1 cellular context compared by ENCODE assay signal in the genomic region with DNA sequence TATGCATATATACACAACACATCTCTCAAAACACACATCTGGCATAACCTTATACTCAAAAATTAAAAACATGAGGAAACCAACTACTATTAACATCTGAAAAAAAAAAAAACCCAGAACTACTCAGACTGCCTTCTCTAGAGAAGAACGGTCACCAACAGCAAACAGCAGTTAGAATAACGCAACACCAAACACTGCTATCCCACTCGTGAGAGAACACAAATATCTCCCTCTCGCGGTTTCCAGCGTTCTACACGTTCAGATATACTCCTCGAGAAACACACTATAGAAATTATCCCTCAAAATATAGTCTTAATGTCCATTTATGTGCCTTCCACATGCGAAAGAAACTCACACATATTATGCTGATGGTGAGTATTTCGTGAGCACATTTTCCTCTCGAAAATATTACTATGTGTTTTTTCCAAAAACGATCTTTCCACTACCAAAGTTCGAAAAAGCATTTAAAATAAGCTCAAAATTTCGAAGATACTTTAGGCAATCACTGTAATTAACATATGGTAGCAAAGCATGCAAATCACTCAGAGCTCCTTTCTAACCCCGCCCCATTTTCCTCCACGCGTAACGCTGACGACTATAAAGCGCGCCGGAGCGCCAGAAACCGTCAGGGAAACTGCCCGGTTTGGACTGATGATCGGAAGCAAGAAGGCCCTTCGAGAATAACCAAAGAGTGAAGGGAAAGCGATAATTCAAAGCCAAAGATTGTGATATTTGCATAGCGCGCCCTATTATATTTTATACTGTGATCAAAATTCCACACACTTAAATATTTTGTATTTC.
TF ChIP-seq lines count a peak whose summit lies in the region.

No MANE protein-coding gene starts in this region.

TF ChIP-seq in HepG2, 621 proteins besides CTCF, POLR2A, EP300 and RAD21 (continued from another document and continues in another):
- 0 out of 2 replicates have a peak, but pooled peaks have one; percentile 41 for TF ChIP-seq ISX (CRISPR knock-in tag; conservative IDR thresholded peaks at IDR 0.05)
- peak; percentile 80 for TF ChIP-seq ZNF800 (CRISPR knock-in tag; IDR thresholded peaks at IDR 0.05)
- TF ChIP-seq, protein P1, sequence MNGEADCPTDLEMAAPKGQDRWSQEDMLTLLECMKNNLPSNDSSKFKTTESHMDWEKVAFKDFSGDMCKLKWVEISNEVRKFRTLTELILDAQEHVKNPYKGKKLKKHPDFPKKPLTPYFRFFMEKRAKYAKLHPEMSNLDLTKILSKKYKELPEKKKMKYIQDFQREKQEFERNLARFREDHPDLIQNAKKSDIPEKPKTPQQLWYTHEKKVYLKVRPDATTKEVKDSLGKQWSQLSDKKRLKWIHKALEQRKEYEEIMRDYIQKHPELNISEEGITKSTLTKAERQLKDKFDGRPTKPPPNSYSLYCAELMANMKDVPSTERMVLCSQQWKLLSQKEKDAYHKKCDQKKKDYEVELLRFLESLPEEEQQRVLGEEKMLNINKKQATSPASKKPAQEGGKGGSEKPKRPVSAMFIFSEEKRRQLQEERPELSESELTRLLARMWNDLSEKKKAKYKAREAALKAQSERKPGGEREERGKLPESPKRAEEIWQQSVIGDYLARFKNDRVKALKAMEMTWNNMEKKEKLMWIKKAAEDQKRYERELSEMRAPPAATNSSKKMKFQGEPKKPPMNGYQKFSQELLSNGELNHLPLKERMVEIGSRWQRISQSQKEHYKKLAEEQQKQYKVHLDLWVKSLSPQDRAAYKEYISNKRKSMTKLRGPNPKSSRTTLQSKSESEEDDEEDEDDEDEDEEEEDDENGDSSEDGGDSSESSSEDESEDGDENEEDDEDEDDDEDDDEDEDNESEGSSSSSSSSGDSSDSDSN (CRISPR knock-in tag; IDR thresholded peaks at IDR 0.05) = peak; percentile 56; the same call in 1 of the 2 replicates
- TF ChIP-seq ZNF713 (CRISPR knock-in tag; IDR thresholded peaks at IDR 0.05) = no peak
- TF ChIP-seq HOXA5 (CRISPR knock-in tag; IDR thresholded peaks at IDR 0.05) = peak; percentile 98
- TF ChIP-seq SMYD3 (CRISPR knock-in tag; IDR thresholded peaks at IDR 0.05) = peak; percentile 62; the same call in 1 of the 2 replicates
- TF ChIP-seq ZFP36L2 (CRISPR knock-in tag; IDR thresholded peaks at IDR 0.05) = peak; percentile 89; the same call in 1 of the 2 replicates
- TF ChIP-seq TMF1 (CRISPR knock-in tag; IDR thresholded peaks at IDR 0.05; ENCODE audit: low read depth) = peak; percentile 86; the same call in 1 of the 2 replicates
- TF ChIP-seq YY1 (IDR thresholded peaks at IDR 0.05; ENCODE audit: insufficient read depth, insufficient replicate concordance, low read depth, low read length) = peak; percentile 39
- peak; percentile 75; the same call in 1 of the 2 replicates for TF ChIP-seq SOX5 (CRISPR knock-in tag; IDR thresholded peaks at IDR 0.05; ENCODE audit: borderline replicate concordance)
- peak; percentile 88 for TF ChIP-seq NR2F2 (IDR thresholded peaks at IDR 0.05; ENCODE audit: borderline replicate concordance, low read depth)
- no peak for TF ChIP-seq ZNF720 (CRISPR knock-in tag; IDR thresholded peaks at IDR 0.05)
- peak; percentile 96 for TF ChIP-seq ZNF331 (CRISPR knock-in tag; IDR thresholded peaks at IDR 0.05)
- peak; percentile 3; the same call in 1 of the 2 replicates for TF ChIP-seq MEF2D (CRISPR knock-in tag; IDR thresholded peaks at IDR 0.05)
- TF ChIP-seq ZNF138 (CRISPR knock-in tag; IDR thresholded peaks at IDR 0.05; ENCODE audit: low read depth) = no peak
- TF ChIP-seq HCFC1 (IDR thresholded peaks at IDR 0.05; ENCODE audit: low read depth, low read length) = peak; percentile 57; the same call in 1 of the 2 replicates
- peak; percentile 60; the same call in 1 of the 2 replicates for TF ChIP-seq TFAP4 (IDR thresholded peaks at IDR 0.05; ENCODE audit: borderline replicate concordance, low read depth)
- TF ChIP-seq HMG20A (CRISPR knock-in tag; IDR thresholded peaks at IDR 0.05; ENCODE audit: borderline replicate concordance) = peak; percentile 79
- TF ChIP-seq, protein P2, sequence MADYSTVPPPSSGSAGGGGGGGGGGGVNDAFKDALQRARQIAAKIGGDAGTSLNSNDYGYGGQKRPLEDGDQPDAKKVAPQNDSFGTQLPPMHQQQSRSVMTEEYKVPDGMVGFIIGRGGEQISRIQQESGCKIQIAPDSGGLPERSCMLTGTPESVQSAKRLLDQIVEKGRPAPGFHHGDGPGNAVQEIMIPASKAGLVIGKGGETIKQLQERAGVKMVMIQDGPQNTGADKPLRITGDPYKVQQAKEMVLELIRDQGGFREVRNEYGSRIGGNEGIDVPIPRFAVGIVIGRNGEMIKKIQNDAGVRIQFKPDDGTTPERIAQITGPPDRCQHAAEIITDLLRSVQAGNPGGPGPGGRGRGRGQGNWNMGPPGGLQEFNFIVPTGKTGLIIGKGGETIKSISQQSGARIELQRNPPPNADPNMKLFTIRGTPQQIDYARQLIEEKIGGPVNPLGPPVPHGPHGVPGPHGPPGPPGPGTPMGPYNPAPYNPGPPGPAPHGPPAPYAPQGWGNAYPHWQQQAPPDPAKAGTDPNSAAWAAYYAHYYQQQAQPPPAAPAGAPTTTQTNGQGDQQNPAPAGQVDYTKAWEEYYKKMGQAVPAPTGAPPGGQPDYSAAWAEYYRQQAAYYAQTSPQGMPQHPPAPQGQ (CRISPR knock-in tag; IDR thresholded peaks at IDR 0.05; ENCODE audit: borderline replicate concordance) = peak; percentile 100
- TF ChIP-seq EHMT2 (IDR thresholded peaks at IDR 0.05; ENCODE audit: borderline replicate concordance, low read depth, low read length) = peak; percentile 43; the same call in 1 of the 2 replicates
- no peak for TF ChIP-seq ZNF572 (CRISPR knock-in tag; IDR thresholded peaks at IDR 0.05)
- TF ChIP-seq, protein P3, sequence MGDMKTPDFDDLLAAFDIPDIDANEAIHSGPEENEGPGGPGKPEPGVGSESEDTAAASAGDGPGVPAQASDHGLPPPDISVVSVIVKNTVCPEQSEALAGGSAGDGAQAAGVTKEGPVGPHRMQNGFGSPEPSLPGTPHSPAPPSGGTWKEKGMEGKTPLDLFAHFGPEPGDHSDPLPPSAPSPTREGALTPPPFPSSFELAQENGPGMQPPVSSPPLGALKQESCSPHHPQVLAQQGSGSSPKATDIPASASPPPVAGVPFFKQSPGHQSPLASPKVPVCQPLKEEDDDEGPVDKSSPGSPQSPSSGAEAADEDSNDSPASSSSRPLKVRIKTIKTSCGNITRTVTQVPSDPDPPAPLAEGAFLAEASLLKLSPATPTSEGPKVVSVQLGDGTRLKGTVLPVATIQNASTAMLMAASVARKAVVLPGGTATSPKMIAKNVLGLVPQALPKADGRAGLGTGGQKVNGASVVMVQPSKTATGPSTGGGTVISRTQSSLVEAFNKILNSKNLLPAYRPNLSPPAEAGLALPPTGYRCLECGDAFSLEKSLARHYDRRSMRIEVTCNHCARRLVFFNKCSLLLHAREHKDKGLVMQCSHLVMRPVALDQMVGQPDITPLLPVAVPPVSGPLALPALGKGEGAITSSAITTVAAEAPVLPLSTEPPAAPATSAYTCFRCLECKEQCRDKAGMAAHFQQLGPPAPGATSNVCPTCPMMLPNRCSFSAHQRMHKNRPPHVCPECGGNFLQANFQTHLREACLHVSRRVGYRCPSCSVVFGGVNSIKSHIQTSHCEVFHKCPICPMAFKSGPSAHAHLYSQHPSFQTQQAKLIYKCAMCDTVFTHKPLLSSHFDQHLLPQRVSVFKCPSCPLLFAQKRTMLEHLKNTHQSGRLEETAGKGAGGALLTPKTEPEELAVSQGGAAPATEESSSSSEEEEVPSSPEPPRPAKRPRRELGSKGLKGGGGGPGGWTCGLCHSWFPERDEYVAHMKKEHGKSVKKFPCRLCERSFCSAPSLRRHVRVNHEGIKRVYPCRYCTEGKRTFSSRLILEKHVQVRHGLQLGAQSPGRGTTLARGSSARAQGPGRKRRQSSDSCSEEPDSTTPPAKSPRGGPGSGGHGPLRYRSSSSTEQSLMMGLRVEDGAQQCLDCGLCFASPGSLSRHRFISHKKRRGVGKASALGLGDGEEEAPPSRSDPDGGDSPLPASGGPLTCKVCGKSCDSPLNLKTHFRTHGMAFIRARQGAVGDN (CRISPR knock-in tag; IDR thresholded peaks at IDR 0.05) = no peak; the same call in 1 of the 2 replicates
- no peak for TF ChIP-seq JUND (CRISPR knock-in tag; IDR thresholded peaks at IDR 0.05)
- TF ChIP-seq SALL1 (CRISPR knock-in tag; IDR thresholded peaks at IDR 0.05) = peak; percentile 44
- peak; percentile 67; the same call in 1 of the 2 replicates for TF ChIP-seq FOXO1 (CRISPR knock-in tag; IDR thresholded peaks at IDR 0.05)
- TF ChIP-seq ZNF780A (CRISPR knock-in tag; IDR thresholded peaks at IDR 0.05) = peak; percentile 97
- TF ChIP-seq ZNF292 (CRISPR knock-in tag; IDR thresholded peaks at IDR 0.05; ENCODE audit: borderline replicate concordance, low read depth) = no peak
- no peak for TF ChIP-seq CENPX (CRISPR knock-in tag; IDR thresholded peaks at IDR 0.05)
- peak; percentile 88 for TF ChIP-seq KMT2B (CRISPR knock-in tag; IDR thresholded peaks at IDR 0.05)
- TF ChIP-seq MTA1 (CRISPR knock-in tag; IDR thresholded peaks at IDR 0.05; ENCODE audit: borderline replicate concordance) = no peak
- peak; percentile 62; the same call in 1 of the 2 replicates for TF ChIP-seq ZFP37 (CRISPR knock-in tag; IDR thresholded peaks at IDR 0.05; ENCODE audit: borderline replicate concordance)
- TF ChIP-seq ZNF879 (CRISPR knock-in tag; IDR thresholded peaks at IDR 0.05) = peak; percentile 90; the same call in 1 of the 2 replicates
- TF ChIP-seq SSRP1 (CRISPR knock-in tag; IDR thresholded peaks at IDR 0.05) = peak; percentile 98
- TF ChIP-seq TCF7 (IDR thresholded peaks at IDR 0.05; ENCODE audit: low read depth) = no peak
- TF ChIP-seq MLX (CRISPR knock-in tag; IDR thresholded peaks at IDR 0.05) = peak; percentile 89
- TF ChIP-seq ZNF776 (CRISPR knock-in tag; IDR thresholded peaks at IDR 0.05) = no peak
- TF ChIP-seq ZNF354B (CRISPR knock-in tag; IDR thresholded peaks at IDR 0.05) = no peak
- TF ChIP-seq ARNT2 (CRISPR knock-in tag; IDR thresholded peaks at IDR 0.05; ENCODE audit: low read depth) = peak; percentile 95
